In the genomic region with DNA sequence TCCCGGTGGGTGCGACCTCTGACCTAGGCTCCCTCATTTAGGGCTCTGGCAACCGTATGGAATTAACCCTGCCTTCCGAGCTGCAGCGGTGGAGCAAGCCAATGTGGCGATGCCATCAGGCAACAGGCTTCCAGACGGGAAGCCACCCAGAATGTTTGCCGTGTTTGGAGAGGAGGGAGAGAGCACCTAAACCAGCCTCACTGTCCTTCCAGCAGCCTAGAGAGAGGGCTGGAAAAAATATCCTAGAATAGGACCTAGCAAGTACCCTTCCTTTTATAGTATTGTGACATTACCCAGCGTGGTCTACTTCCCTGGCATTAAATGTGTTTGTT, we compare ENCODE assay signal across 8 cellular contexts. TPM values are rescaled to one million over a fixed set of nuclear protein-coding genes. Genes with fewer than 3 reads are reported as not detected.
DNase-seq lines count a peak whose midpoint lies in the region; ATAC-seq and TF ChIP-seq lines count a peak whose summit lies in the region.

No MANE protein-coding gene starts in this region.

- H3K27ac ChIP-seq in Peyer's patch = peak overlapping the region; percentile 86 to 92 (median 88)

- no peak for TF ChIP-seq POLR2A in Peyer's patch (IDR thresholded peaks at IDR 0.05)

- H3K9me3 ChIP-seq in Peyer's patch = no peaks in the 10 kb centered on the region

- DNase-seq in Peyer's patch (no peak), fibroblast of mammary gland (ENCODE audit: low read depth) (no peak), retinal pigment epithelial cell (ENCODE audit: low read depth) (no peak), cerebellum (ENCODE audit: low spot score) (no peak), GM10266 (ENCODE audit: extremely low spot score) (no peak)

- ATAC-seq in GM21515 (IDR thresholded peaks at IDR 0.05; ENCODE audit: unreplicated experiment) (peak; percentile 2), GM18868 (IDR thresholded peaks at IDR 0.05; ENCODE audit: unreplicated experiment) (no peak), HG02588 (IDR thresholded peaks at IDR 0.05; ENCODE audit: unreplicated experiment) (no peak)

- TF ChIP-seq CTCF in Peyer's patch (IDR thresholded peaks at IDR 0.05) = no peak
- no peak for TF ChIP-seq CTCF in fibroblast of mammary gland (conservative IDR thresholded peaks at IDR 0.05; ENCODE audit: control insufficient read depth, insufficient read depth, low read depth, low read length)
- no peak for TF ChIP-seq CTCF in retinal pigment epithelial cell (conservative IDR thresholded peaks at IDR 0.05; ENCODE audit: low read depth, low read length)
- no peak for TF ChIP-seq CTCF in GM10266 (IDR thresholded peaks at IDR 0.05; ENCODE audit: control insufficient read depth, insufficient read depth, low read depth, missing control alignments)

- no peaks in the 10 kb centered on the region for H3K27me3 ChIP-seq in Peyer's patch

- peaks cover 3 to 21% (median 7%) of the 10 kb centered on the region in 4 donors for H3K4me1 ChIP-seq in Peyer's patch

- no peaks in the 10 kb centered on the region for H3K36me3 ChIP-seq in Peyer's patch

- H3K4me3 ChIP-seq in Peyer's patch (peak overlapping the region; percentile 87 to 100 (median 93)), fibroblast of mammary gland (ENCODE audit: control insufficient read depth, low read depth, low read length) (peak overlapping the region; percentile 47), retinal pigment epithelial cell (ENCODE audit: low read length) (peak overlapping the region; percentile 22)

RNA-seq across cellular contexts. Expression of a gene that starts 0.3 kb away (rescaled TPM):
- total RNA-seq in Peyer's patch (10 to 100 TPM in 3 of 4 donors, 1 to 10 TPM in 1; 9.1 to 63.4 (median 33.1) TPM), cerebellum (16.8 TPM)

Comparison
In these comparisons a context has a peak if more than half of its experiments do, and no peak if none do; other contexts are left out.
1. H3K4me3 ChIP-seq: peak in every context shown above with its lines; median percentile 93 in Peyer's patch; 47 in fibroblast of mammary gland; 22 in retinal pigment epithelial cell.